Comparison of ENCODE assay signal across 16 cellular contexts in the genomic region with DNA sequence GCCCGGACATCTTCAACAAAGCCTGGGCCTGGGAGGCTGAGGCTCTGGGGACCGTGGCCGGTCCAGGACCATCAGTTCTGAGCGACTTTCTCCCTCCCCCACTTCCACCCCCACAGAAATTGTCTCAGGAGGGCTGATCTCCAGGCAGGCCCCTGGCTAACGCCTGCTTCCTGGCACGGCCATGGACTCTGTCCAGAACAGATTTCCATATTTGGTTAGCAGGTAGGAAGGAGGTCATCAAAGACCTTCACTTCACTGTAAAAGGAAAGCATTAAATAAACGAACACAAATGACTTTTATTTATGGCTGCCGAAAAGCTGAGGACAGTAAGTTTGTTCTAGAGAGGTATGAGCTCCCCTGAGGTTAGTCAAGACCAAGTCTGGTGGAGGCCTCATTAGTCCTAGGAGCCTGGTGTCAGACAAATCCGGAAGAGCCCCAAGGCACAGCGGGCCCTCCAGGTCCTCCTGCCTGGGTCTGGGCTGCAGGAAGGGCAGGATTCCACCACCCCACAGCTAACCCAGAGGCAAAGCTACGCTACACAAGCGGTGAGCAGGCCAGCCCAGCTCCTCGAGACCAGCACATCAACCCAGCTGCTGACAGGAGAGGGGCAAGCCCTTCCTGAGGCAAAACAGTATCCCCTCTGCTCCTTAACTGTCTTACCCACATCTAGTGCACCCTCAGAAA. TPM values are rescaled to one million over a fixed set of nuclear protein-coding genes. Genes with fewer than 3 reads are reported as not detected.
DNase-seq lines count a peak whose midpoint lies in the region; ATAC-seq and TF ChIP-seq lines count a peak whose summit lies in the region.
"Had no signal": no experiment of that assay in that cellular context is flagged by ENCODE, and none has a peak within 500 bp of the region (broad histone marks: within the 10 kb centered on the region; RNA-seq: fewer than 3 reads in every experiment).

No MANE protein-coding gene starts in this region.

- intact Hi-C loops in breast epithelium (cut with DNase I; ENCODE audit: low total_unique reads): no loop called here
- intact Hi-C loops in MCF 10A (cut with micrococcal nuclease): no loop called here
- intact Hi-C loops in dendritic cell treated with granulocyte-macrophage colony-stimulating factor and Interleukin-4, amounts not matched to agents 40 ng/mL and 50 ng/mL, for 4 days (cut with micrococcal nuclease): no loop called here

- peaks cover 0 to 11% of the 10 kb centered on the region in 2 donors for H3K27me3 ChIP-seq in breast epithelium
- peaks cover 6% of the 10 kb centered on the region for H3K27me3 ChIP-seq in WERI-Rb-1 (ENCODE audit: insufficient read depth, low read depth, severe bottlenecking)
- H3K27me3 ChIP-seq: MG63 had no signal

- POLR2A ChIA-PET in MCF 10A (lab: Yijun Ruan, JAX): no interaction called here

- CTCF ChIA-PET in MCF 10A (lab: Yijun Ruan, JAX): interaction anchor here (0.5 to 1.2 kb wide), 7 partner anchors 14 to 1435 kb away, joined by 3 to 4 read pairs (median 3); no protein-coding TSS in a partner anchor

- no TSS peak for BruUV-seq in MCF 10A (replicated peaks; lab: Mats Ljungman, UMichigan)

- TF ChIP-seq POLR2A in breast epithelium (IDR thresholded peaks at IDR 0.05): no peak

- H3K9me3 Mint-ChIP-seq in MCF 10A (ENCODE audit: unreplicated experiment) (no peaks in the 10 kb centered on the region), nephron (no peaks in the 10 kb centered on the region), type B pancreatic cell (no peaks in the 10 kb centered on the region)
- no peaks in the 10 kb centered on the region for H3K9me3 Mint-ChIP-seq in dendritic cell treated with granulocyte-macrophage colony-stimulating factor and Interleukin-4, amounts not matched to agents 40 ng/mL and 50 ng/mL, for 4 days
- H3K9me3 Mint-ChIP-seq: CD4-positive, alpha-beta T cell; T-helper 2 cell treated with Interferon-gamma antibody and Interleukin-4, amounts not matched to agents 5 μg/mL and 100 μg/mL, for 36 hours had no signal

- H3K4me3 ChIP-seq in breast epithelium (peak overlapping the region in 1 of 3 donors; percentile 46), WERI-Rb-1 (ENCODE audit: low read depth, low read length) (no peak overlapping the region)
- H3K4me3 ChIP-seq: A549, adrenal gland, MG63, tibial artery had no signal

- peaks cover 0 to 29% of the 10 kb centered on the region in 2 donors for H3K4me1 ChIP-seq in breast epithelium

- no peak for ATAC-seq in GM21723 (IDR thresholded peaks at IDR 0.05; ENCODE audit: unreplicated experiment)
- ATAC-seq in GM19463 (IDR thresholded peaks at IDR 0.05; ENCODE audit: unreplicated experiment): no peak

- no peaks in the 10 kb centered on the region for H3K9me3 ChIP-seq in breast epithelium
- no peaks in the 10 kb centered on the region for H3K9me3 ChIP-seq in WERI-Rb-1 (ENCODE audit: severe bottlenecking)
- H3K9me3 ChIP-seq: A549, adrenal gland, MG63, tibial artery had no signal

- DNase-seq in breast epithelium (ENCODE audit: low spot score in 2 of 2) (peak in 1 of 2 donors; percentile 44), MCF 10A (ENCODE audit: unreplicated experiment) (no peak), type B pancreatic cell (ENCODE audit: extremely low spot score, unreplicated experiment) (no peak), WERI-Rb-1 (no peak)
- DNase-seq: cerebellar nuclear complex, left cardiac atrium, MG63 had no signal

- H3K36me3 Mint-ChIP-seq in MCF 10A (ENCODE audit: insufficient read depth, unreplicated experiment) (no peaks in the 10 kb centered on the region), nephron (ENCODE audit: low read depth) (no peaks in the 10 kb centered on the region), type B pancreatic cell (no peaks in the 10 kb centered on the region)
- no peaks in the 10 kb centered on the region for H3K36me3 Mint-ChIP-seq in dendritic cell treated with granulocyte-macrophage colony-stimulating factor and Interleukin-4, amounts not matched to agents 40 ng/mL and 50 ng/mL, for 4 days (ENCODE audit: low read depth)

- H3K36me3 ChIP-seq in breast epithelium (no peaks in the 10 kb centered on the region), WERI-Rb-1 (no peaks in the 10 kb centered on the region)
- H3K36me3 ChIP-seq: adrenal gland, MG63, tibial artery had no signal

- H3K27ac ChIP-seq in breast epithelium (peak overlapping the region; percentile 73 to 87), WERI-Rb-1 (no peak overlapping the region)
- H3K27ac ChIP-seq: A549, tibial artery had no signal

- TF ChIP-seq CTCF in breast epithelium (IDR thresholded peaks at IDR 0.05) (no peak), MCF 10A (IDR thresholded peaks at IDR 0.05; ENCODE audit: unreplicated experiment) (no peak), nephron (IDR thresholded peaks at IDR 0.05; ENCODE audit: unreplicated experiment in 3 of 3) (no peak), type B pancreatic cell (conservative IDR thresholded peaks at IDR 0.05) (no peak), WERI-Rb-1 (IDR thresholded peaks at IDR 0.05; ENCODE audit: low read depth, low read length) (no peak)

- H3K27ac Mint-ChIP-seq in MCF 10A (ENCODE audit: low read depth, unreplicated experiment) (no peak overlapping the region), nephron (peak overlapping the region in 2 of 3 experiments; percentile 1 to 15), type B pancreatic cell (no peak overlapping the region)
- H3K27ac Mint-ChIP-seq in dendritic cell treated with granulocyte-macrophage colony-stimulating factor and Interleukin-4, amounts not matched to agents 40 ng/mL and 50 ng/mL, for 4 days: peak overlapping the region; percentile 66
- H3K27ac Mint-ChIP-seq: CD4-positive, alpha-beta T cell; T-helper 2 cell treated with Interferon-gamma antibody and Interleukin-4, amounts not matched to agents 5 μg/mL and 100 μg/mL, for 36 hours had no signal

- H3K4me3 Mint-ChIP-seq in MCF 10A (ENCODE audit: unreplicated experiment): no peak overlapping the region
- H3K4me3 Mint-ChIP-seq in dendritic cell treated with granulocyte-macrophage colony-stimulating factor and Interleukin-4, amounts not matched to agents 40 ng/mL and 50 ng/mL, for 4 days: peak overlapping the region; percentile 4
- peak overlapping the region in 1 of 3 experiments; percentile 21 for H3K4me3 Mint-ChIP-seq in nephron
- H3K4me3 Mint-ChIP-seq in type B pancreatic cell: peak overlapping the region; percentile 8
- H3K4me3 Mint-ChIP-seq: CD4-positive, alpha-beta T cell; T-helper 2 cell treated with Interferon-gamma antibody and Interleukin-4, amounts not matched to agents 5 μg/mL and 100 μg/mL, for 36 hours had no signal

- peaks cover 29% of the 10 kb centered on the region for H3K27me3 Mint-ChIP-seq in MCF 10A (ENCODE audit: insufficient read depth, unreplicated experiment)
- H3K27me3 Mint-ChIP-seq in dendritic cell treated with granulocyte-macrophage colony-stimulating factor and Interleukin-4, amounts not matched to agents 40 ng/mL and 50 ng/mL, for 4 days: peaks cover 41% of the 10 kb centered on the region
- peaks cover 47% of the 10 kb centered on the region for H3K27me3 Mint-ChIP-seq in nephron (ENCODE audit: low read depth)
- H3K27me3 Mint-ChIP-seq in type B pancreatic cell: peaks cover 44% of the 10 kb centered on the region

- H3K4me1 Mint-ChIP-seq in MCF 10A (ENCODE audit: insufficient read depth, unreplicated experiment) (peaks cover 11% of the 10 kb centered on the region), nephron (peaks cover 19% of the 10 kb centered on the region), type B pancreatic cell (ENCODE audit: unreplicated experiment) (peaks cover 25% of the 10 kb centered on the region)
- H3K4me1 Mint-ChIP-seq in dendritic cell treated with granulocyte-macrophage colony-stimulating factor and Interleukin-4, amounts not matched to agents 40 ng/mL and 50 ng/mL, for 4 days (ENCODE audit: low read depth): peaks cover 32% of the 10 kb centered on the region

RNA-seq across cellular contexts. Expression of a gene that starts 4.6 kb away (rescaled TPM):
- total RNA-seq in breast epithelium (100 to 1,000 TPM in 2 of 3 donors, under 1 TPM in 1; 0.48 to 166 (median 120) TPM), MCF 10A (2022) (5.4 and 9.4 TPM in 2 replicates), type B pancreatic cell (ENCODE audit: low replicate concordance) (7.6 and 8.6 TPM in 2 replicates)

RNA-seq across cellular contexts. Expression of a gene that starts 48.8 kb away (rescaled TPM):
- 10 to 100 TPM in 2 of 3 donors, 1 to 10 TPM in 1; 5.4 to 17.0 (median 12.8) TPM for total RNA-seq in breast epithelium
- 24.2 TPM in 2 replicates for total RNA-seq in MCF 10A (2022)
- total RNA-seq in type B pancreatic cell (ENCODE audit: low replicate concordance): 42.3 and 43.3 TPM in 2 replicates

Comparison
In these comparisons a context has a peak if more than half of its experiments do, and no peak if none do; other contexts are left out.
1. H3K27ac Mint-ChIP-seq: peak in dendritic cell treated with granulocyte-macrophage colony-stimulating factor and Interleukin-4, amounts not matched to agents 40 ng/mL and 50 ng/mL, for 4 days (single experiment) and nephron (2 of 3); none in MCF 10A (single experiment) and type B pancreatic cell (single experiment).